7 cellular contexts compared by ENCODE assay signal in the genomic region with DNA sequence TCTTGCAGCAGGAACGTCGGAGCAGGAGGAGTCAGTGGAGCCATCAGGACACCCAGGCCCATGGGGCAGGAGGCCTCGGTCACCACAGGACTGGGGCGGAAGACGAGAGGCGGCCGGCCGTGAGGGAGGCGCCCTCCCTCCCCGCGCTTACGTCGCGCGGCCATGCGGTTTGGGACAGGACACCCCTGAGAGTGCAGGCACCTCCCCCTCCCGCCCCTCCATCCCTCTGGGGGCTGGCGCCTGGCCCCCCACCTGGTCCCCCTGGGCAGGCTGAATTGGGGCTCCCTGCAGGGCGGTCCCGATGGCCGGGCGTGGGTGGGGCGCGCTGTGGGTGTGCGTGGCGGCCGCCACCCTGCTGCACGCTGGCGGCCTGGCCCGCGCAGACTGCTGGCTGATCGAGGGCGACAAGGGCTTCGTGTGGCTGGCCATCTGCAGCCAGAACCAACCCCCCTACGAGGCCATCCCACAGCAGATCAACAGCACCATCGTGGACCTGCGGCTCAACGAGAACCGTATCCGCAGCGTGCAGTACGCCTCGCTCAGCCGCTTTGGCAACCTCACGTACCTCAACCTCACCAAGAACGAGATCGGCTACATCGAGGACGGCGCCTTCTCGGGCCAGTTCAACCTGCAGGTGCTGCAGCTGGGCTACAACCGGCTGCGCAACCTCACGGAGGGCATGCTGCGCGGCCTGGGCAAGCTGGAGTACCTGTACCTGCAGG.
"Had no signal": no experiment of that assay in that cellular context is flagged by ENCODE, and none has a peak within 500 bp of the region (broad histone marks: within the 10 kb centered on the region; RNA-seq: fewer than 3 reads in every experiment).

No MANE protein-coding gene starts in this region.

- DNase-seq: GM23248, GOT3, H9, HCEC 1CT had no signal

- H3K27ac ChIP-seq: GM23248 had no signal

- FAIRE-seq: H54, HepG2 had no signal

- ATAC-seq: HepG2 had no signal

- H3K4me3 Mint-ChIP-seq: H9, IgD-negative memory B cell had no signal

- H3K9me3 Mint-ChIP-seq: H9 had no signal

- H3K9ac ChIP-seq: GM23248 had no signal

- H3K4me3 ChIP-seq: GM23248 had no signal

- H3K27ac Mint-ChIP-seq: H9, IgD-negative memory B cell had no signal

- H2AFZ ChIP-seq: GM23248 had no signal

- H3K36me3 Mint-ChIP-seq: IgD-negative memory B cell had no signal
